ENCODE assay signal across 9 cellular contexts in the genomic region with DNA sequence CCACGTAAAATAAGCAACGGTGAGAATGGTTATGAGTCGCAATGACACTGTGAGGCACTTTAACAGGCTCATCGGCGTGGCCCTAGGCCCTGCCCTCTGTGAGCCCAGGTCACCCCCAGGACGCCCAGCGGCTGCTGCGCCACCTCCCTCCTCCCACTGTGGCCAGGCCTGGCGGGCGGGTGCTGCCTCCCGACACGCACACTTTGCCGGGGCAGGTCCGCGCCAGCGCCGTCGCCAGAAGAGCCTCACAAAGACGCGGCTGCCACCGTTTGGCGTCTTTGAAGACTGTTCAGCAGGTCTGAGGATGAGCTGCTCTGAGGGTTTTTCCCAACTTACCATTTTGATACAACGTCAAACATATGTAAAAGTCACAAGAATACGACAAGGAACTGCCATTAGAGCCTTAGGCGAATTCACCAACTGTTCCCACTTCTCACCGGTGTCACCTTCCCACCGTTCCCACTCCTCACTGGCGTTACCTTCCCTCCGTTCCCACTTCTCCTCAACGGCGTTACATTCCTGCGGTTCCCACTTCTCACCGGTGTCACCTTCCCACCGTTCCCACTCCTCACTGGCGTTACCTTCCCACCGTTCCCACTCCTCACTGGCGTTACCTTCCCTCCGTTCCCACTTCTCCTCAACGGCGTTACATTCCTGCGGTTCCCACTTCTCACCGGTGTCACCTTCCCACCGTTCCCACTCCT. TPM values are rescaled to one million over a fixed set of nuclear protein-coding genes. Genes with fewer than 3 reads are reported as not detected.
DNase-seq lines count a peak whose midpoint lies in the region; ATAC-seq, FAIRE-seq and TF ChIP-seq lines count a peak whose summit lies in the region.
"Not testable (repeated sequence)": the region's sequence is repeated elsewhere in the genome, so short reads cannot be mapped to it uniquely, and the experiment has no call there.
"Had no signal": no experiment of that assay in that cellular context is flagged by ENCODE, and none has a peak within 500 bp of the region (broad histone marks: within the 10 kb centered on the region; RNA-seq: fewer than 3 reads in every experiment).

No MANE protein-coding gene starts in this region.

- TF ChIP-seq POLR2A in right lobe of liver (IDR thresholded peaks at IDR 0.05) = not testable (repeated sequence)

- WGBS in right lobe of liver (ENCODE audit: insufficient coverage, low coverage, low lambda C conversion rate, missing lambda C conversion rate) = 56% methylated on average over 18 of the region's 43 CpGs

- H3K4me3 ChIP-seq in LNCaP clone FGC (ENCODE audit: low read depth, low read length) (peak overlapping the region; percentile 87), bronchial epithelial cell (ENCODE audit: low read depth, low read length) (peak overlapping the region; percentile 9), right lobe of liver (peak overlapping the region in 2 of 3 donors; percentile 21 to 41), retinal pigment epithelial cell (ENCODE audit: low read length) (peak overlapping the region; percentile 43)

- H3K27ac ChIP-seq in C4-2B = peak overlapping the region; percentile 91
- H3K27ac ChIP-seq in right lobe of liver = not testable (repeated sequence)

- H3K4me3 Mint-ChIP-seq in stimulated activated naive CD8-positive, alpha-beta T cell treated with anti-CD3 and anti-CD28 coated beads, Interleukin-15, amount 100 ng/mL, for 72 hours = peak overlapping the region; percentile 30 to 63

- H3K9me3 Mint-ChIP-seq in stimulated activated naive CD8-positive, alpha-beta T cell treated with anti-CD3 and anti-CD28 coated beads, Interleukin-15, amount 100 ng/mL, for 72 hours = not testable (repeated sequence)

- not testable (repeated sequence) for H3K27me3 ChIP-seq in bronchial epithelial cell (ENCODE audit: control insufficient read depth, insufficient read depth, low read length); right lobe of liver

- not testable (repeated sequence) for H3K4me1 ChIP-seq in right lobe of liver

- ATAC-seq in right lobe of liver = peak in 1 of 4 donors; percentile 28
- not testable (repeated sequence) for ATAC-seq in stimulated activated naive CD8-positive, alpha-beta T cell treated with anti-CD3 and anti-CD28 coated beads, Interleukin-15, amount 100 ng/mL, for 72 hours

- peak; percentile 23 for FAIRE-seq in bronchial epithelial cell (lab: Jason Lieb, UNC)

- peaks cover 31% of the 10 kb centered on the region for H3K27me3 Mint-ChIP-seq in stimulated activated naive CD8-positive, alpha-beta T cell treated with anti-CD3 and anti-CD28 coated beads, Interleukin-15, amount 100 ng/mL, for 72 hours

- not testable (repeated sequence) for H3K36me3 ChIP-seq in bronchial epithelial cell (ENCODE audit: control insufficient read depth, insufficient read depth, low read length); right lobe of liver

- intact Hi-C loops in cardiac septum (cut with DNase I); right lobe of liver (cut with DNase I): not testable (repeated sequence)

- TF ChIP-seq CTCF in C4-2B (conservative IDR thresholded peaks at IDR 0.05); bronchial epithelial cell (IDR thresholded peaks at IDR 0.05; ENCODE audit: insufficient read depth, low read length, severe bottlenecking); right lobe of liver (IDR thresholded peaks at IDR 0.05); retinal pigment epithelial cell (conservative IDR thresholded peaks at IDR 0.05; ENCODE audit: low read depth, low read length): not testable (repeated sequence)
- 0 out of 2 replicates have a peak, but pooled peaks have one; percentile 2 for TF ChIP-seq CTCF in LNCaP clone FGC (IDR thresholded peaks at IDR 0.05; ENCODE audit: control insufficient read depth, extremely low read depth, insufficient read depth)

- H3K9me3 ChIP-seq in right lobe of liver = not testable (repeated sequence)

- not testable (repeated sequence) for DNase-seq in LNCaP clone FGC (ENCODE audit: low read depth); bronchial epithelial cell (ENCODE audit: low read depth); retinal pigment epithelial cell (ENCODE audit: low read depth)
- DNase-seq in activated T-cell treated with anti-CD3 and anti-CD28 coated beads, Interleukin-2, amount 50 U/mL, for 48 hours = peak; percentile 34 to 46
- DNase-seq in cardiac septum (ENCODE audit: low spot score) (peak; percentile 38), right lobe of liver (peak in 2 of 3 donors; percentile 16 to 52)
- peak; percentile 28 to 30 for DNase-seq in stimulated activated naive CD8-positive, alpha-beta T cell treated with anti-CD3 and anti-CD28 coated beads, Interleukin-15, amount 100 ng/mL, for 72 hours

- H3K4me1 Mint-ChIP-seq in stimulated activated naive CD8-positive, alpha-beta T cell treated with anti-CD3 and anti-CD28 coated beads, Interleukin-15, amount 100 ng/mL, for 72 hours = peaks cover 42% of the 10 kb centered on the region

- H3K27ac Mint-ChIP-seq in stimulated activated naive CD8-positive, alpha-beta T cell treated with anti-CD3 and anti-CD28 coated beads, Interleukin-15, amount 100 ng/mL, for 72 hours = not testable (repeated sequence)

RNA-seq across cellular contexts. Expression of gene CFAP46, which starts 22.5 kb away (rescaled TPM):
- 0.26 and 0.38 TPM in 2 replicates for total RNA-seq in bronchial epithelial cell
- total RNA-seq in cardiac septum = 0.94 TPM
- under 1 TPM; 0.16 to 0.67 (median 0.32) TPM for total RNA-seq in right lobe of liver
- total RNA-seq: OCI-LY7 had no signal

Comparison
In these comparisons a context has a peak if more than half of its experiments do, and no peak if none do; other contexts are left out.
1. H3K4me3 ChIP-seq: peak in every context shown above with its lines; median percentile 87 in LNCaP clone FGC; 43 in retinal pigment epithelial cell; 31 in right lobe of liver; 9 in bronchial epithelial cell.